In genomic region chrX:49879656-49880277, GRCh38 we compare ENCODE assay signal across 8 cellular contexts. TPM values are rescaled to one million over a fixed set of nuclear protein-coding genes. Genes with fewer than 3 reads are reported as not detected.
DNase-seq lines count a peak whose midpoint lies in the region; ATAC-seq, FAIRE-seq and TF ChIP-seq lines count a peak whose summit lies in the region.

No MANE protein-coding gene starts in this region.

- intact Hi-C loops in activated CD4-positive, alpha-beta T cell treated with anti-CD3 and anti-CD28 coated beads for 36 hours (cut with DNase I, micrococcal nuclease), result loop anchor here (1.0 to 5.0 kb wide), 3 partner anchors 39 to 602 kb away; partner anchors contain the start of gene CLCN5 (in 2 of the 2)
- intact Hi-C loops in MCF 10A (cut with micrococcal nuclease) (loop anchor here (5.0 kb wide), 2 partner anchors 38 to 687 kb away; no protein-coding TSS in a partner anchor), testis (cut with DNase I; ENCODE audit: low total_unique reads) (no loop called here)

- peak overlapping the region; percentile 74 for H3K4me3 Mint-ChIP-seq in activated CD4-positive, alpha-beta T cell treated with anti-CD3 and anti-CD28 coated beads for 36 hours
- peak overlapping the region; percentile 74 for H3K4me3 Mint-ChIP-seq in MCF 10A (ENCODE audit: unreplicated experiment)

- BruUV-seq in MCF 10A (replicated peaks; lab: Mats Ljungman, UMichigan), result no TSS peak

- no peak for FAIRE-seq in RCC 7860 (lab: Jason Lieb, UNC)

- H3K36me3 Mint-ChIP-seq in activated CD4-positive, alpha-beta T cell treated with anti-CD3 and anti-CD28 coated beads for 36 hours (ENCODE audit: low read depth), result no peaks in the 10 kb centered on the region
- no peaks in the 10 kb centered on the region for H3K36me3 Mint-ChIP-seq in MCF 10A (ENCODE audit: insufficient read depth, unreplicated experiment)

- peak; percentile 5 for DNase-seq in activated CD4-positive, alpha-beta T cell treated with anti-CD3 and anti-CD28 coated beads for 36 hours
- no peak for DNase-seq in activated CD4-positive, alpha-beta T cell treated with anti-CD3 and anti-CD28 coated beads, Interleukin-2, amount 50 U/mL, for 48 hours
- peak; percentile 8 for DNase-seq in KBM-7
- DNase-seq in MCF 10A (ENCODE audit: unreplicated experiment), result no peak
- DNase-seq in left lobe of liver (ENCODE audit: low spot score), result no peak
- DNase-seq in testis, result no peak
- DNase-seq in activated gamma-delta T cell (lab: John Stamatoyannopoulos, UW), result no peak
- DNase-seq in RCC 7860 (ENCODE audit: low spot score), result no peak

- CTCF ChIA-PET in activated CD4-positive, alpha-beta T cell treated with anti-CD3 and anti-CD28 coated beads for 36 hours (lab: Charles Lee), result interaction anchor here (1.2 to 2.3 kb wide), 5 partner anchors 9 to 44 kb away, joined by 3 to 12 read pairs (median 4); partner anchors contain the start of gene CLCN5
- CTCF ChIA-PET in MCF 10A (lab: Yijun Ruan, JAX), result interaction anchor here (0.6 to 1.6 kb wide), 3 partner anchors 12 to 50 kb away, joined by 3 to 5 read pairs (median 3); no protein-coding TSS in a partner anchor

- POLR2A ChIA-PET in activated CD4-positive, alpha-beta T cell treated with anti-CD3 and anti-CD28 coated beads for 36 hours (lab: Charles Lee), result no interaction called here
- POLR2A ChIA-PET in MCF 10A (lab: Yijun Ruan, JAX), result interaction anchor here (0.8 to 2.2 kb wide), 2 partner anchors 43 to 961 kb away, joined by 3 to 9 read pairs; partner anchors contain the start of genes CLCN5 and PIM2

- WGBS in testis, 2 donors, result 0 to 18% methylated on average over 7 to 11 of the region's 55 CpGs

- no peaks in the 10 kb centered on the region for H3K36me3 ChIP-seq in testis (ENCODE audit: low read depth, missing control alignments)

- no peak for TF ChIP-seq POLR2A in testis (IDR thresholded peaks at IDR 0.05)

- TF ChIP-seq CTCF in MCF 10A (IDR thresholded peaks at IDR 0.05; ENCODE audit: unreplicated experiment), result no peak
- TF ChIP-seq CTCF in testis (IDR thresholded peaks at IDR 0.05), result no peak

- H3K4me1 Mint-ChIP-seq in activated CD4-positive, alpha-beta T cell treated with anti-CD3 and anti-CD28 coated beads for 36 hours, result peaks cover 31% of the 10 kb centered on the region
- peaks cover 4% of the 10 kb centered on the region for H3K4me1 Mint-ChIP-seq in MCF 10A (ENCODE audit: insufficient read depth, unreplicated experiment)

- peak overlapping the region; percentile 77 to 84 for H3K27ac ChIP-seq in testis

- H3K4me1 ChIP-seq in testis, result peaks cover 5% of the 10 kb centered on the region

- H3K27me3 Mint-ChIP-seq in activated CD4-positive, alpha-beta T cell treated with anti-CD3 and anti-CD28 coated beads for 36 hours, result no peaks in the 10 kb centered on the region
- H3K27me3 Mint-ChIP-seq in MCF 10A (ENCODE audit: insufficient read depth, unreplicated experiment), result peaks cover 11% of the 10 kb centered on the region

- peak; percentile 4 for ATAC-seq in activated CD4-positive, alpha-beta T cell treated with anti-CD3 and anti-CD28 coated beads for 36 hours
- peak; percentile 36 for ATAC-seq in left lobe of liver

- H3K9me3 ChIP-seq in testis, result no peaks in the 10 kb centered on the region

- peak overlapping the region; percentile 57 to 69 for H3K4me3 ChIP-seq in testis

- in situ Hi-C loops in KBM-7 (cut with MboI; ENCODE audit: low pct_unique_long_range_greater_than_20kb, low sequenced_read_pairs), result no loop called here

- no peaks in the 10 kb centered on the region for H3K9me3 Mint-ChIP-seq in activated CD4-positive, alpha-beta T cell treated with anti-CD3 and anti-CD28 coated beads for 36 hours (ENCODE audit: low read depth)
- H3K9me3 Mint-ChIP-seq in MCF 10A (ENCODE audit: unreplicated experiment), result no peaks in the 10 kb centered on the region

- no peaks in the 10 kb centered on the region for H3K27me3 ChIP-seq in testis

- peak overlapping the region; percentile 76 for H3K27ac Mint-ChIP-seq in activated CD4-positive, alpha-beta T cell treated with anti-CD3 and anti-CD28 coated beads for 36 hours
- peak overlapping the region; percentile 51 for H3K27ac Mint-ChIP-seq in MCF 10A (ENCODE audit: low read depth, unreplicated experiment)

RNA-seq across cellular contexts. Expression of gene USP27X, which starts 0.5 kb away (rescaled TPM):
- total RNA-seq in activated CD4-positive, alpha-beta T cell treated with anti-CD3 and anti-CD28 coated beads for 36 hours, result 1 to 10 TPM; 2.2 TPM
- 0.93 and 1.1 TPM in 2 replicates for total RNA-seq in MCF 10A (2022)
- total RNA-seq in left lobe of liver, result 0.91 TPM
- total RNA-seq in testis, result 1 to 10 TPM; 2.4 to 4.3 TPM
- polyA plus RNA-seq in testis (ENCODE audit: insufficient read depth, low read depth, low replicate concordance), result 3.6 TPM

RNA-seq across cellular contexts. Expression of gene CLCN5, which starts 42.6 kb away (rescaled TPM):
- 1 to 10 TPM; 2.6 to 3.2 TPM for total RNA-seq in activated CD4-positive, alpha-beta T cell treated with anti-CD3 and anti-CD28 coated beads for 36 hours
- total RNA-seq in MCF 10A (2022), result 4.9 and 6.7 TPM in 2 replicates
- total RNA-seq in left lobe of liver, result 24.8 TPM
- total RNA-seq in testis, result 10 to 100 TPM; 20.5 to 22.1 TPM
- polyA plus RNA-seq in testis (ENCODE audit: insufficient read depth, low read depth, low replicate concordance), result 6.8 TPM

RNA-seq across cellular contexts. Expression of gene PAGE4, which starts 50.7 kb away (rescaled TPM):
- total RNA-seq in activated CD4-positive, alpha-beta T cell treated with anti-CD3 and anti-CD28 coated beads for 36 hours, result not detected
- total RNA-seq in MCF 10A (2022) (not detected in 2 replicates), left lobe of liver (not detected), testis (1 to 10 TPM in 1 of 2 donors, under 1 TPM in 1; 0.94 to 1.8 TPM)
- polyA plus RNA-seq in testis (ENCODE audit: insufficient read depth, low read depth, low replicate concordance), result 31.7 TPM

Comparison
In these comparisons a context has a peak if more than half of its experiments do, and no peak if none do; other contexts are left out.
1. DNase-seq: peak in activated CD4-positive, alpha-beta T cell treated with anti-CD3 and anti-CD28 coated beads for 36 hours (single experiment) and KBM-7 (single experiment); none in activated CD4-positive, alpha-beta T cell treated with anti-CD3 and anti-CD28 coated beads, Interleukin-2, amount 50 U/mL, for 48 hours (0 of 2), MCF 10A (single experiment), left lobe of liver (single experiment), testis (single experiment), activated gamma-delta T cell (single experiment) and RCC 7860 (single experiment).